ENCODE assay signal across 1 cellular context in genomic region chr12:64544371-64544770, GRCh38.
TF ChIP-seq lines count a peak whose summit lies in the region.

No MANE protein-coding gene starts in this region.

TF ChIP-seq in SK-N-SH treated with all-trans-retinoic acid at 6 μM for 48 hours, 23 proteins besides CTCF, POLR2A, EP300 and RAD21 (continued from another document):
- TF ChIP-seq CSRNP3 (CRISPR knock-in tag; IDR thresholded peaks at IDR 0.05) (no peak), GLIS3 (CRISPR knock-in tag; IDR thresholded peaks at IDR 0.05) (no peak), BACH2 (CRISPR knock-in tag; IDR thresholded peaks at IDR 0.05; ENCODE audit: borderline replicate concordance) (no peak), TOX (CRISPR knock-in tag; IDR thresholded peaks at IDR 0.05; ENCODE audit: borderline replicate concordance) (no peak), ISL1 (CRISPR knock-in tag; IDR thresholded peaks at IDR 0.05) (no peak)
